14 cellular contexts compared by ENCODE assay signal in the genomic region with DNA sequence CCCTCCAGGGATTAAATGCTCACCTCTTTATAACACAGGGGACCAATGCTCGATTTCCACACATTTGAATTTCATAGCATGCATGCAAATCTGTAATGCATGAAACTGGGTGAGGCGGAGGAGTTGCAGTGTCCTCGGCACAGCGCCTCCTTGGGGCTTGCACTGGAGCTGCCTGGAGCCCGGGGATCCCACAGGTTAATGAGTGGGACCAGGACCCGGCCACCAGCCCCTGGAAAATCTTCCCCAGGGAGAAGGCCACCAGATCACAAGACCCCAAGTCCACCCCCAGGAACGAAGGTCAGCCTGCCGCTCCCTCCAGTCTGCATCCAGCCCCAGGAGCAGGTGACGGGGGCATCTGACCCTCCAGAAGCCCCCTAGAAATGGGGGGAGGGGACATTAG.
DNase-seq lines count a peak whose midpoint lies in the region; ATAC-seq, FAIRE-seq and TF ChIP-seq lines count a peak whose summit lies in the region.
"Had no signal": no experiment of that assay in that cellular context is flagged by ENCODE, and none has a peak within 500 bp of the region (broad histone marks: within the 10 kb centered on the region; RNA-seq: fewer than 3 reads in every experiment).

No MANE protein-coding gene starts in this region.

- H3K27me3 ChIP-seq in left ventricle myocardium inferior (ENCODE audit: low read depth) = no peaks in the 10 kb centered on the region
- H3K27me3 ChIP-seq: vagina had no signal

- peak; percentile 56 for FAIRE-seq in urothelium cell line (lab: Jason Lieb, UNC)

- H3K36me3 Mint-ChIP-seq in glutamatergic neuron (ENCODE audit: unreplicated experiment) = no peaks in the 10 kb centered on the region

- TF ChIP-seq CTCF in left ventricle myocardium inferior (IDR thresholded peaks at IDR 0.05; ENCODE audit: borderline replicate concordance) (peak; percentile 36), WI38 (IDR thresholded peaks at IDR 0.05; ENCODE audit: low read depth, low read length) (0 out of 2 replicates have a peak, but pooled peaks have one; percentile 14), glutamatergic neuron (IDR thresholded peaks at IDR 0.05; ENCODE audit: partially characterized antibody, unreplicated experiment) (peak; percentile 54)

- H3K4me1 Mint-ChIP-seq in glutamatergic neuron (ENCODE audit: low read depth, unreplicated experiment) = peaks cover 14% of the 10 kb centered on the region

- no peak overlapping the region for H3K27ac Mint-ChIP-seq in glutamatergic neuron (ENCODE audit: unreplicated experiment)

- intact Hi-C loops in left ventricle myocardium inferior (cut with micrococcal nuclease) = no loop called here
- intact Hi-C loops in Right ventricle myocardium superior (cut with DNase I) = no loop called here

- no peak for ATAC-seq in Right ventricle myocardium superior (ENCODE audit: poor library complexity)
- no peak for ATAC-seq in GM21528 (IDR thresholded peaks at IDR 0.05; ENCODE audit: low FRiP score, unreplicated experiment)

- no peaks in the 10 kb centered on the region for H3K36me3 ChIP-seq in left ventricle myocardium inferior
- H3K36me3 ChIP-seq: vagina had no signal

- peaks cover 12% of the 10 kb centered on the region for H3K27me3 Mint-ChIP-seq in glutamatergic neuron (ENCODE audit: unreplicated experiment)

- H3K4me3 ChIP-seq in left ventricle myocardium inferior = no peak overlapping the region
- H3K4me3 ChIP-seq in WI38 (ENCODE audit: low read depth, low read length) = no peak overlapping the region
- H3K4me3 ChIP-seq: vagina had no signal

- peaks cover 26% of the 10 kb centered on the region for H3K4me1 ChIP-seq in left ventricle myocardium inferior
- H3K4me1 ChIP-seq: vagina had no signal

- H3K9me3 Mint-ChIP-seq in glutamatergic neuron (ENCODE audit: unreplicated experiment) = no peaks in the 10 kb centered on the region

- H3K9me3 ChIP-seq in left ventricle myocardium inferior (replicated peaks) = no peaks in the 10 kb centered on the region
- H3K9me3 ChIP-seq: vagina had no signal

- no peak overlapping the region for H3K4me3 Mint-ChIP-seq in glutamatergic neuron (ENCODE audit: unreplicated experiment)

- no peak overlapping the region for H3K27ac ChIP-seq in left ventricle myocardium inferior (replicated peaks)
- H3K27ac ChIP-seq: vagina had no signal

- no peak for DNase-seq in left ventricle myocardium inferior
- no peak for DNase-seq in Right ventricle myocardium superior
- peak; percentile 61 for DNase-seq in glutamatergic neuron
- no peak for DNase-seq in urothelium cell line (ENCODE audit: low spot score)
- DNase-seq in medulla oblongata (ENCODE audit: extremely low spot score) = no peak
- DNase-seq in cerebellar cortex (ENCODE audit: low spot score) = no peak
- DNase-seq: activated effector memory CD4-positive, alpha-beta T cell treated with anti-CD3 and anti-CD28 coated beads, Interleukin-2, amount 50 U/mL, for 16 hours; DMS79; NCI-H187; stimulated activated CD8-positive, alpha-beta memory T cell treated with anti-CD3 and anti-CD28 coated beads, Interleukin-4, amount 100 ng/mL, for 48 hours; SW 1271 had no signal
